ENCODE assay signal across 8 cellular contexts in genomic region chr2:23940976-23941605, GRCh38. TPM values are rescaled to one million over a fixed set of nuclear protein-coding genes. Genes with fewer than 3 reads are reported as not detected.
A peak's percentile ranks its signal among the peaks of the same experiment; 100 is the strongest.
DNase-seq lines count a peak whose midpoint lies in the region; ATAC-seq and TF ChIP-seq lines count a peak whose summit lies in the region.

No MANE protein-coding gene starts in this region.

- no peaks in the 10 kb centered on the region for H3K9me3 Mint-ChIP-seq in H9

- H3K4me2 ChIP-seq in H9 (ENCODE audit: insufficient read depth, insufficient read length, low read length) = peak overlapping the region; percentile 73

- no peak overlapping the region for H3K18ac ChIP-seq in H9 (ENCODE audit: insufficient read length, low read depth, low read length)

- H4K91ac ChIP-seq in H9 (ENCODE audit: insufficient read length, low read depth, low read length) = no peak overlapping the region

- H3K27ac ChIP-seq in H9 (ENCODE audit: insufficient read length, low read depth, low read length) (no peak overlapping the region), VCaP (peak overlapping the region; percentile 87), ovary (peak overlapping the region; percentile 74 to 92)

- no peak overlapping the region for H3K23ac ChIP-seq in H9 (ENCODE audit: insufficient read length, low read depth, low read length)

- no peak for TF ChIP-seq POLR2A in ovary (IDR thresholded peaks at IDR 0.05)

- no peak overlapping the region for H3K4ac ChIP-seq in H9 (ENCODE audit: low read depth, low read length)

- no peaks in the 10 kb centered on the region for H3K4me1 ChIP-seq in H9 (ENCODE audit: insufficient read depth, low read length)
- H3K4me1 ChIP-seq in ovary (ENCODE audit: insufficient read depth) = peaks cover 4% of the 10 kb centered on the region

- H3K27me3 Mint-ChIP-seq in H9 (ENCODE audit: low read depth) = peaks cover 2% of the 10 kb centered on the region; the same call in 1 of the 2 replicates

- H4K20me1 ChIP-seq in H9 (ENCODE audit: control insufficient read depth, insufficient read depth, insufficient read length) = no peaks in the 10 kb centered on the region

- H3K23me2 ChIP-seq in H9 (ENCODE audit: insufficient read length, low read depth, low read length, poor library complexity, severe bottlenecking) = no peaks in the 10 kb centered on the region

- H3K14ac ChIP-seq in H9 (ENCODE audit: insufficient read depth, low read length) = no peak overlapping the region

- POLR2A ChIA-PET in AG04449 (lab: Yijun Ruan, JAX) = interaction anchor here (0.8 to 2.9 kb wide), 3 partner anchors 14 to 143 kb away, joined by 3 to 22 read pairs (median 6); partner anchors contain the start of gene ATAD2B

- peak overlapping the region; percentile 84 for H3K4me3 ChIP-seq in AG04449 (ENCODE audit: low read depth, low read length)
- H3K4me3 ChIP-seq in foreskin fibroblast (ENCODE audit: low read depth in 1 of 2, low read length in 2 of 2) = peak overlapping the region; percentile 74 to 92
- H3K4me3 ChIP-seq in ovary = peak overlapping the region; percentile 89

- H2BK120ac ChIP-seq in H9 (ENCODE audit: low read depth, low read length, poor library complexity, severe bottlenecking) = no peak overlapping the region

- CTCF ChIA-PET in AG04449 (lab: Yijun Ruan, JAX) = interaction anchor here (0.8 to 3.0 kb wide), 4 partner anchors 10 to 16 kb away, joined by 3 to 47 read pairs (median 6); partner anchors contain the start of gene ATAD2B

- H3K4me1 Mint-ChIP-seq in H9 = peaks cover 33 to 42% of the 10 kb centered on the region in 2 experiments

- TF ChIP-seq CTCF in AG04449 (IDR thresholded peaks at IDR 0.05; ENCODE audit: insufficient read depth, low read length, missing control alignments) (no peak), H9 (conservative IDR thresholded peaks at IDR 0.05) (no peak), VCaP (conservative IDR thresholded peaks at IDR 0.05) (no peak), foreskin fibroblast (IDR thresholded peaks at IDR 0.05; ENCODE audit: low read depth, low read length) (no peak), ovary (IDR thresholded peaks at IDR 0.05) (no peak)

- no peak overlapping the region for H3T11ph ChIP-seq in H9 (ENCODE audit: low read length)

- intact Hi-C loops in ovary (cut with DNase I) = no loop called here

- no peak for TF ChIP-seq EP300 in ovary (IDR thresholded peaks at IDR 0.05)

- no peak for ATAC-seq in GM18873 (IDR thresholded peaks at IDR 0.05; ENCODE audit: low FRiP score, unreplicated experiment)
- no peak for ATAC-seq in HG03196 (IDR thresholded peaks at IDR 0.05; ENCODE audit: unreplicated experiment)
- ATAC-seq in HG03460 (IDR thresholded peaks at IDR 0.05; ENCODE audit: unreplicated experiment) = no peak

- H2BK12ac ChIP-seq in H9 (ENCODE audit: insufficient read length, low read depth, low read length) = no peak overlapping the region

- peaks cover 6 to 14% (median 13%) of the 10 kb centered on the region in 3 experiments; a peak in 6 of 7 replicates for H3K36me3 Mint-ChIP-seq in H9 (ENCODE audit: insufficient read depth in 1 of 3, low read depth in 3 of 3)

- H4K5ac ChIP-seq in H9 (ENCODE audit: insufficient read length, low read depth, low read length) = no peak overlapping the region

- H2BK20ac ChIP-seq in H9 (ENCODE audit: low read depth, low read length, poor library complexity, severe bottlenecking) = no peak overlapping the region

- no peak overlapping the region for H2BK15ac ChIP-seq in H9 (ENCODE audit: low read depth, low read length)

- whole genome bisulfite sequencing in H9 (ENCODE audit: extremely low coverage, insufficient read length, low lambda C conversion rate) = no CpG with 5 or more reads among the region's 15 CpGs
- 1 to 2% (median 2%) methylated on average over 15 of the region's 15 CpGs for WGBS in ovary, 3 donors

- no peak overlapping the region for H3K56ac ChIP-seq in H9 (ENCODE audit: insufficient read length, low read depth, low read length)

- H3K27me3 ChIP-seq in H9 (ENCODE audit: insufficient read depth, low read length) (no peaks in the 10 kb centered on the region), ovary (no peaks in the 10 kb centered on the region)

- no peak overlapping the region for H2BK5ac ChIP-seq in H9 (ENCODE audit: insufficient read length, low read length)

- peaks cover 2% of the 10 kb centered on the region; the same call in 1 of the 2 replicates for H3K79me2 ChIP-seq in H9 (ENCODE audit: insufficient read depth, low read length)

- H3K9ac ChIP-seq in H9 (ENCODE audit: extremely low read depth, insufficient read length, low read length) = peak overlapping the region; percentile 74

- H3K9me3 ChIP-seq in H9 (ENCODE audit: control insufficient read depth, low read depth, low read length) (no peaks in the 10 kb centered on the region), ovary (no peaks in the 10 kb centered on the region)

- no peaks in the 10 kb centered on the region for H3K36me3 ChIP-seq in ovary

- no peak for DNase-seq in AG04449 (ENCODE audit: low read depth, low spot score)
- DNase-seq in H9 = no peak
- peak; percentile 14 to 52 for DNase-seq in foreskin fibroblast
- no peak for DNase-seq in ovary

- H2AK5ac ChIP-seq in H9 (ENCODE audit: insufficient read length, low read length) = no peak overlapping the region

- H3K27ac Mint-ChIP-seq in H9 = peak overlapping the region in 2 of 3 experiments; percentile 2 to 32; a peak in 3 of 7 replicates

- H2AFZ ChIP-seq in H9 (ENCODE audit: low read length) = no peak overlapping the region

- no peaks in the 10 kb centered on the region for H3K79me1 ChIP-seq in H9 (ENCODE audit: insufficient read depth, low read depth, low read length, poor library complexity, severe bottlenecking)

- H4K8ac ChIP-seq in H9 (replicated peaks; ENCODE audit: insufficient read length, low read depth, low read length) = no peak overlapping the region

- H3K4me3 Mint-ChIP-seq in H9 = peak overlapping the region; percentile 82 to 88

RNA-seq across cellular contexts. Expression of gene UBXN2A, which starts 0.8 kb away (rescaled TPM):
- total RNA-seq in H9 (2021) (19.7 and 20.0 TPM in 2 replicates), ovary (10 to 100 TPM in 6 of 7 donors, 1 to 10 TPM in 1; 10.0 to 15.8 (median 14.0) TPM)
- polyA plus RNA-seq in ovary = 10 to 100 TPM in 1 of 2 donors, 1 to 10 TPM in 1; 6.0 to 16.3 TPM

RNA-seq across cellular contexts. Expression of gene ATAD2B, which starts 14.2 kb away (rescaled TPM):
- 17.5 and 21.4 TPM in 2 replicates for total RNA-seq in H9 (2021)
- 10 to 100 TPM; 15.0 to 29.6 (median 23.6) TPM for total RNA-seq in ovary
- polyA plus RNA-seq in ovary = 1 to 10 TPM; 4.5 to 6.0 TPM

Comparison
In these comparisons a context has a peak if more than half of its experiments do, and no peak if none do; other contexts are left out.
1. DNase-seq: peak in foreskin fibroblast (2 of 2); none in AG04449 (single experiment), H9 (single experiment) and ovary (0 of 5).
2. Peak in every context shown above with its lines, with median percentiles within 50 percentile points of each other: H3K4me3 ChIP-seq.